20 cellular contexts compared by ENCODE assay signal in the genomic region with DNA sequence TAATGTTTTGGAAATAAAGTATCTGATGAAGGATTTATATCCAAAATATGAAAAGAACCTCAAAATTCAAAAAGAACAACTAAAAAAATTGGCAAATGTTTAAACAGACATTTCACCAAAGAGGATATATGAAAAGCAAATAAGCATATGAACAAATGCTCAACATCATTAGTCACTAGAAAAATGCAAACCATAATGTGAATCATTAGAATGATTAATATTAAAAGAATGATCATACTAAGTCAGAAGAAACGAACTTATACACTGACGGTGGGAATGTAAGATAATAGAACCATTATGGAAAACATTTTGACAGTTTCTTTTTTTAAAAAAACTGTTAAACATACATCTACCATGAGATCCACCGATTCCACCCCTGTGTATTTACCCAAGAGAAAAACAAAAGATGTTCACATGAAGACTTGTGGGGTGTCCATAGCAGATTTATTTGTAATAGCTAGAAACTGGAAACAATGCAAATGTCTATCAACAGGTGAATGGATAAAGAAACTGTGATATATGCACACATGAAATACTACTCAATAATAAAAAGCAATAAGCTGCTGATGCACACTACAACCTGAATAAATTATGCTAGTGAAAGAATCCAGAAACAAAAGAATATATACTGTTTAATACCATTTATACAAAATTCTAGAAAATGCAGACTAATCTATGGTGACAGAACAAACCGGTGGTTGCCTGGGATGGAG. TPM values are rescaled to one million over a fixed set of nuclear protein-coding genes. Genes with fewer than 3 reads are reported as not detected.
DNase-seq lines count a peak whose midpoint lies in the region; FAIRE-seq and TF ChIP-seq lines count a peak whose summit lies in the region.
"Had no signal": no experiment of that assay in that cellular context is flagged by ENCODE, and none has a peak within 500 bp of the region (broad histone marks: within the 10 kb centered on the region; RNA-seq: fewer than 3 reads in every experiment).

No MANE protein-coding gene starts in this region.

- dilution Hi-C loops in mammary epithelial cell (cut with HindIII; ENCODE audit: low sequenced_read_pairs) = no loop called here

- no peak overlapping the region for H3K4me3 Mint-ChIP-seq in MCF 10A (ENCODE audit: unreplicated experiment)
- H3K4me3 Mint-ChIP-seq: activated CD4-positive, alpha-beta T cell treated with anti-CD3 and anti-CD28 coated beads for 36 hours; activated naive CD4-positive, alpha-beta T cell treated with anti-CD3 and anti-CD28 coated beads, Interleukin-2, amount 10 ng/mL, durations not matched to agents 7 days and 5 days; CD4-positive, CD25-positive, alpha-beta regulatory T cell; nephron; stimulated activated naive CD8-positive, alpha-beta T cell treated with anti-CD3 and anti-CD28 coated beads, Interleukin-15, amount 100 ng/mL, for 72 hours had no signal

- peak overlapping the region; percentile 73 for H3K4me2 ChIP-seq in mammary epithelial cell (ENCODE audit: insufficient read depth, low read depth, low read length)

- H3K27me3 Mint-ChIP-seq in MCF 10A (ENCODE audit: insufficient read depth, unreplicated experiment) = no peaks in the 10 kb centered on the region
- H3K27me3 Mint-ChIP-seq: activated naive CD4-positive, alpha-beta T cell treated with anti-CD3 and anti-CD28 coated beads, Interleukin-2, amount 10 ng/mL, durations not matched to agents 7 days and 5 days; CD4-positive, CD25-positive, alpha-beta regulatory T cell; stimulated activated naive CD8-positive, alpha-beta T cell treated with anti-CD3 and anti-CD28 coated beads, Interleukin-15, amount 100 ng/mL, for 72 hours had no signal

- POLR2A ChIA-PET in MCF 10A (lab: Yijun Ruan, JAX) = no interaction called here

- no peaks in the 10 kb centered on the region for H4K20me1 ChIP-seq in mammary epithelial cell (ENCODE audit: insufficient read depth, low read length)

- peaks cover 24% of the 10 kb centered on the region for H3K4me1 ChIP-seq in mammary epithelial cell (ENCODE audit: insufficient read depth, low read length)

- FAIRE-seq in frontal cortex (lab: Jason Lieb, UNC) = no peak

- no peak overlapping the region for H3K4me3 ChIP-seq in mammary epithelial cell (replicated peaks in 1 of 3; ENCODE audit: insufficient read depth in 1 of 3, low read depth in 2 of 3, low read length in 3 of 3)
- H3K4me3 ChIP-seq in astrocyte of the cerebellum (ENCODE audit: low read depth, low read length) = no peak overlapping the region
- no peak overlapping the region for H3K4me3 ChIP-seq in fibroblast of the aortic adventitia (ENCODE audit: low read depth, low read length)
- no peak overlapping the region for H3K4me3 ChIP-seq in MG63
- H3K4me3 ChIP-seq: cardiac muscle cell had no signal

- H3K36me3 ChIP-seq in mammary epithelial cell (ENCODE audit: insufficient read depth, low read length) = no peaks in the 10 kb centered on the region
- H3K36me3 ChIP-seq in MG63 = no peaks in the 10 kb centered on the region
- H3K36me3 ChIP-seq: cardiac muscle cell had no signal

- no peaks in the 10 kb centered on the region for H3K36me3 Mint-ChIP-seq in MCF 10A (ENCODE audit: insufficient read depth, unreplicated experiment)
- H3K36me3 Mint-ChIP-seq: activated naive CD4-positive, alpha-beta T cell treated with anti-CD3 and anti-CD28 coated beads, Interleukin-2, amount 10 ng/mL, durations not matched to agents 7 days and 5 days; CD4-positive, CD25-positive, alpha-beta regulatory T cell had no signal

- peak overlapping the region; percentile 53 for H3K27ac ChIP-seq in mammary epithelial cell (ENCODE audit: insufficient read depth, low read depth, low read length)
- H3K27ac ChIP-seq: 22Rv1, cardiac muscle cell had no signal

- no peaks in the 10 kb centered on the region for H3K9me3 Mint-ChIP-seq in MCF 10A (ENCODE audit: unreplicated experiment)
- H3K9me3 Mint-ChIP-seq: activated naive CD4-positive, alpha-beta T cell treated with anti-CD3 and anti-CD28 coated beads, Interleukin-2, amount 10 ng/mL, durations not matched to agents 7 days and 5 days; nephron; stimulated activated naive CD8-positive, alpha-beta T cell treated with anti-CD3 and anti-CD28 coated beads, Interleukin-15, amount 100 ng/mL, for 72 hours had no signal

- H3K9me3 ChIP-seq in mammary epithelial cell (replicated peaks; ENCODE audit: insufficient read depth, low read length) (no peaks in the 10 kb centered on the region), MG63 (no peaks in the 10 kb centered on the region)

- H3K9ac ChIP-seq in mammary epithelial cell (ENCODE audit: insufficient read depth, low read length) = no peak overlapping the region

- H3K27ac Mint-ChIP-seq in MCF 10A (ENCODE audit: low read depth, unreplicated experiment) = no peak overlapping the region
- H3K27ac Mint-ChIP-seq: activated CD4-positive, alpha-beta T cell treated with anti-CD3 and anti-CD28 coated beads for 36 hours; activated naive CD4-positive, alpha-beta T cell treated with anti-CD3 and anti-CD28 coated beads, Interleukin-2, amount 10 ng/mL, durations not matched to agents 7 days and 5 days; CD4-positive, CD25-positive, alpha-beta regulatory T cell; nephron; stimulated activated naive CD8-positive, alpha-beta T cell treated with anti-CD3 and anti-CD28 coated beads, Interleukin-15, amount 100 ng/mL, for 72 hours had no signal

- WGBS in mammary epithelial cell (ENCODE audit: low coverage, missing lambda C conversion rate) = 25% methylated on average over 4 of the region's 4 CpGs

- BruUV-seq in mammary epithelial cell (replicated peaks; lab: Mats Ljungman, UMichigan) = no TSS peak
- no TSS peak for BruUV-seq in MCF 10A (replicated peaks; lab: Mats Ljungman, UMichigan)

- H3K4me1 Mint-ChIP-seq in MCF 10A (ENCODE audit: insufficient read depth, unreplicated experiment) = peaks cover 23% of the 10 kb centered on the region
- H3K4me1 Mint-ChIP-seq: activated CD4-positive, alpha-beta T cell treated with anti-CD3 and anti-CD28 coated beads for 36 hours; activated naive CD4-positive, alpha-beta T cell treated with anti-CD3 and anti-CD28 coated beads, Interleukin-2, amount 10 ng/mL, durations not matched to agents 7 days and 5 days; CD4-positive, CD25-positive, alpha-beta regulatory T cell; stimulated activated naive CD8-positive, alpha-beta T cell treated with anti-CD3 and anti-CD28 coated beads, Interleukin-15, amount 100 ng/mL, for 72 hours had no signal

- TF ChIP-seq CTCF in mammary epithelial cell (conservative IDR thresholded peaks at IDR 0.05 in 1 of 2, IDR thresholded peaks at IDR 0.05 in 1 of 2; ENCODE audit: extremely low read depth in 1 of 2, insufficient read depth in 1 of 2, low read depth in 1 of 2, low read length in 2 of 2) = no peak
- no peak for TF ChIP-seq CTCF in MCF 10A (IDR thresholded peaks at IDR 0.05; ENCODE audit: unreplicated experiment)
- no peak for TF ChIP-seq CTCF in astrocyte of the cerebellum (IDR thresholded peaks at IDR 0.05; ENCODE audit: low read depth, low read length, missing control alignments)
- TF ChIP-seq CTCF in fibroblast of the aortic adventitia (IDR thresholded peaks at IDR 0.05; ENCODE audit: insufficient read depth, low read length) = no peak

- H3K79me2 ChIP-seq in mammary epithelial cell (ENCODE audit: insufficient read depth, low read length) = no peaks in the 10 kb centered on the region

- H2AFZ ChIP-seq in mammary epithelial cell (ENCODE audit: low read depth, low read length) = no peak overlapping the region

- in situ Hi-C loops in mammary epithelial cell (cut with MboI; ENCODE audit: low sequenced_read_pairs in 2 of 2) = no loop called here
- in situ Hi-C loops in astrocyte of the cerebellum (cut with HindIII; ENCODE audit: low sequenced_read_pairs) = no loop called here

- DNase-seq in mammary epithelial cell = peak; percentile 60
- DNase-seq in MCF 10A (ENCODE audit: unreplicated experiment) = no peak
- peak; percentile 12 for DNase-seq in astrocyte of the cerebellum (ENCODE audit: low read depth)
- peak; percentile 70 for DNase-seq in fibroblast of the aortic adventitia (ENCODE audit: low read depth)
- peak; percentile 29 for DNase-seq in stromal cell of bone marrow (ENCODE audit: low read depth)
- DNase-seq in MG63 = no peak
- no peak for DNase-seq in frontal cortex (ENCODE audit: low spot score in 2 of 2)
- no peak for DNase-seq in NCI-H146 (lab: John Stamatoyannopoulos, UW)
- DNase-seq: activated CD4-positive, alpha-beta T cell treated with anti-CD3 and anti-CD28 coated beads for 36 hours; activated naive CD4-positive, alpha-beta T cell treated with anti-CD3 and anti-CD28 coated beads, Interleukin-2, amount 10 ng/mL, durations not matched to agents 7 days and 5 days; CD4-positive, CD25-positive, alpha-beta regulatory T cell; DMS79; head of caudate nucleus; NCI-H187; stimulated activated CD4-positive, alpha-beta T cell treated with anti-CD3 and anti-CD28 coated beads, Interleukin-15, amount 100 ng/mL, for 24 hours; stimulated activated naive CD8-positive, alpha-beta T cell treated with anti-CD3 and anti-CD28 coated beads, Interleukin-15, amount 100 ng/mL, for 72 hours had no signal

- H3K27me3 ChIP-seq in mammary epithelial cell (ENCODE audit: insufficient read depth, low read length) (no peaks in the 10 kb centered on the region), MG63 (no peaks in the 10 kb centered on the region)
- H3K27me3 ChIP-seq: cardiac muscle cell had no signal

- intact Hi-C loops in mammary epithelial cell (cut with micrococcal nuclease) = no loop called here
- intact Hi-C loops in MCF 10A (cut with micrococcal nuclease) = no loop called here

- CTCF ChIA-PET in mammary epithelial cell (lab: Charles Lee; ENCODE audit: low non-redundant PET) = interaction anchor here (0.6 kb wide), 1 partner anchor 87 kb away, joined by 3 read pairs; no protein-coding TSS in a partner anchor
- CTCF ChIA-PET in MCF 10A (lab: Yijun Ruan, JAX) = interaction anchor here (1.0 kb wide), 1 partner anchor 895 kb away, joined by 3 read pairs; no protein-coding TSS in a partner anchor

RNA-seq across cellular contexts. Expression of a gene that starts 35.7 kb away (rescaled TPM):
- total RNA-seq in mammary epithelial cell (1 to 10 TPM in 1 of 2 donors, under 1 TPM in 1; 0.45 to 2.2 TPM), MCF 10A (2022) (0.09 and 0.10 TPM in 2 replicates), fibroblast of the aortic adventitia (ENCODE audit: low replicate concordance) (45.6 and 60.2 TPM in 2 replicates), frontal cortex (15.5 TPM)
- polyA plus RNA-seq in mammary epithelial cell = 0.03 TPM
- not detected for polyA minus RNA-seq in mammary epithelial cell
- total RNA-seq in MG63 (2014; rRNA removed; shearing (Covaris generic); ENCODE audit: low replicate concordance) = 3.9 and 5.9 TPM in 2 replicates
- total RNA-seq: activated CD4-positive, alpha-beta T cell treated with anti-CD3 and anti-CD28 coated beads for 36 hours; HT-29 had no signal
- polyA plus RNA-seq: CD4-positive, CD25-positive, alpha-beta regulatory T cell had no signal

Comparison
In these comparisons a context has a peak if more than half of its experiments do, and no peak if none do; other contexts are left out.
1. DNase-seq: peak in mammary epithelial cell (single experiment), astrocyte of the cerebellum (single experiment), fibroblast of the aortic adventitia (single experiment) and stromal cell of bone marrow (single experiment); none in MCF 10A (single experiment), MG63 (single experiment), frontal cortex (0 of 2) and NCI-H146 (single experiment).